ENCODE assay signal across 22 cellular contexts in the genomic region with DNA sequence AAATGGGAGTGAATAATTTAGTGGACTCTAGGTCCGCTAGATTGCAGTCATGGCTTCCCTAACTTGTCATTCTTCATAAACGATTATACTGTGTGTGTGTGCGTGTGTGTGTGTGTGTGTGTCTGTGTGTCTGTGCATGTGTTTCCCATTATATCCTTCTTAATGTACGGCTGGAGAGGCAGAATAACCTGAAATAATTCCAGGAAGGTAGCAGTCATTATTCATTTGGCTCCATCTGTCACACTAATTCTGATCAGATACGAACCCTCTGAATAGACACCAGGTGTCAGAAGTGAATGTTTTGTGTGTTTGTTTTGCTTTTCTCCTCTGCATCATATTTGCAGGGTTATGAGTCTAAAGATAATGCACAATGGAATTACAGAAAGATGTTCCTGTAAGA.
DNase-seq lines count a peak whose midpoint lies in the region; FAIRE-seq and TF ChIP-seq lines count a peak whose summit lies in the region.
"Had no signal": no experiment of that assay in that cellular context is flagged by ENCODE, and none has a peak within 500 bp of the region (broad histone marks: within the 10 kb centered on the region; RNA-seq: fewer than 3 reads in every experiment).

No MANE protein-coding gene starts in this region.

- no peak overlapping the region for H2BK5ac ChIP-seq in H9 (ENCODE audit: insufficient read length, low read length)

- H3K9me2 ChIP-seq in SK-N-SH = no peaks in the 10 kb centered on the region

- no peaks in the 10 kb centered on the region for H3K27me3 Mint-ChIP-seq in H9 (ENCODE audit: low read depth)
- H3K27me3 Mint-ChIP-seq: CD4-positive, alpha-beta memory T cell had no signal

- H3K27me3 ChIP-seq in SK-N-SH (ENCODE audit: insufficient read depth) = no peaks in the 10 kb centered on the region
- no peaks in the 10 kb centered on the region for H3K27me3 ChIP-seq in H9 (ENCODE audit: insufficient read depth, low read length)
- no peaks in the 10 kb centered on the region for H3K27me3 ChIP-seq in right atrium auricular region

- H4K20me1 ChIP-seq in SK-N-SH (ENCODE audit: insufficient read depth) (no peaks in the 10 kb centered on the region), H9 (ENCODE audit: control insufficient read depth, insufficient read depth, insufficient read length) (no peaks in the 10 kb centered on the region)

- no peak overlapping the region for H2BK15ac ChIP-seq in H9 (ENCODE audit: low read depth, low read length)

- H3K4me1 ChIP-seq in SK-N-SH (ENCODE audit: control insufficient read depth in 1 of 2, insufficient read depth in 2 of 2, low read depth in 1 of 2, low read length in 1 of 2) = peaks cover 0 to 11% of the 10 kb centered on the region in 2 experiments; a peak in 2 of 4 replicates
- H3K4me1 ChIP-seq in H9 (ENCODE audit: insufficient read depth, low read length) = no peaks in the 10 kb centered on the region
- no peaks in the 10 kb centered on the region for H3K4me1 ChIP-seq in right atrium auricular region
- H3K4me1 ChIP-seq: A549 had no signal

- H3K18ac ChIP-seq in H9 (ENCODE audit: insufficient read length, low read depth, low read length) = no peak overlapping the region

- no peak overlapping the region for H3K4me3 ChIP-seq in SK-N-SH (ENCODE audit: low read depth in 2 of 2, low read length in 1 of 2)
- H3K4me3 ChIP-seq in right atrium auricular region = no peak overlapping the region
- H3K4me3 ChIP-seq: A549 had no signal

- no peak overlapping the region for H2AK5ac ChIP-seq in H9 (ENCODE audit: insufficient read length, low read length)

- H3K4me2 ChIP-seq in SK-N-SH = no peak overlapping the region
- H3K4me2 ChIP-seq in H9 (ENCODE audit: insufficient read depth, insufficient read length, low read length) = no peak overlapping the region
- H3K4me2 ChIP-seq: A549 had no signal

- no peak overlapping the region for H2BK120ac ChIP-seq in H9 (ENCODE audit: low read depth, low read length, poor library complexity, severe bottlenecking)

- H3K9ac ChIP-seq in SK-N-SH (no peak overlapping the region), H9 (ENCODE audit: extremely low read depth, insufficient read length, low read length) (no peak overlapping the region)

- H3K27ac ChIP-seq in SK-N-SH (ENCODE audit: low read depth in 2 of 2, low read length in 1 of 2) (peak overlapping the region in 1 of 2 experiments; percentile 95; a peak in 2 of 4 replicates), H9 (ENCODE audit: insufficient read length, low read depth, low read length) (no peak overlapping the region), right atrium auricular region (no peak overlapping the region)
- H3K27ac ChIP-seq: A549 had no signal

- no peak overlapping the region for H3K14ac ChIP-seq in H9 (ENCODE audit: insufficient read depth, low read length)

- no peaks in the 10 kb centered on the region; a peak in 1 of 5 replicates for H3K9me3 Mint-ChIP-seq in H9

- no peak for TF ChIP-seq RAD21 in SK-N-SH (IDR thresholded peaks at IDR 0.05; ENCODE audit: low read length)

- no peak overlapping the region for H2AFZ ChIP-seq in SK-N-SH (ENCODE audit: low read depth)
- H2AFZ ChIP-seq in H9 (ENCODE audit: low read length) = no peak overlapping the region

- H3F3A ChIP-seq in SK-N-SH (replicated peaks; ENCODE audit: insufficient read depth) = no peaks in the 10 kb centered on the region

- TF ChIP-seq EP300 in SK-N-SH (IDR thresholded peaks at IDR 0.05; ENCODE audit: borderline replicate concordance in 1 of 2, low read depth in 1 of 2, low read length in 1 of 2) = peak in 1 of 2 experiments; percentile 95; a peak in 2 of 4 replicates

- WGBS in SK-N-SH (ENCODE audit: low lambda C conversion rate) = 6% methylated on average over 5 of the region's 5 CpGs
- whole genome bisulfite sequencing in H9 (ENCODE audit: extremely low coverage, insufficient read length, low lambda C conversion rate) = no CpG with 5 or more reads among the region's 5 CpGs

- no peak overlapping the region for H3K23ac ChIP-seq in H9 (ENCODE audit: insufficient read length, low read depth, low read length)

- H3K4ac ChIP-seq in H9 (ENCODE audit: low read depth, low read length) = no peak overlapping the region

- CTCF ChIA-PET in SK-N-SH (lab: Yijun Ruan, JAX) = no interaction called here

- H3T11ph ChIP-seq in H9 (ENCODE audit: low read length) = no peak overlapping the region

- H3K23me2 ChIP-seq in H9 (ENCODE audit: insufficient read length, low read depth, low read length, poor library complexity, severe bottlenecking) = no peaks in the 10 kb centered on the region

- H3K56ac ChIP-seq in H9 (ENCODE audit: insufficient read length, low read depth, low read length) = no peak overlapping the region

- no peaks in the 10 kb centered on the region for H3K79me1 ChIP-seq in H9 (ENCODE audit: insufficient read depth, low read depth, low read length, poor library complexity, severe bottlenecking)

- H2BK12ac ChIP-seq in H9 (ENCODE audit: insufficient read length, low read depth, low read length) = no peak overlapping the region

- POLR2A ChIA-PET in SK-N-SH (lab: Yijun Ruan, JAX) = no interaction called here

- H3K79me2 ChIP-seq in SK-N-SH (ENCODE audit: insufficient read depth) (no peaks in the 10 kb centered on the region), H9 (ENCODE audit: insufficient read depth, low read length) (no peaks in the 10 kb centered on the region)

- no peak overlapping the region for H4K8ac ChIP-seq in H9 (replicated peaks; ENCODE audit: insufficient read length, low read depth, low read length)

- H3K4me1 Mint-ChIP-seq in H9 = peaks cover 3 to 4% of the 10 kb centered on the region in 2 experiments; a peak in 1 of 4 replicates
- H3K4me1 Mint-ChIP-seq: CD4-positive, alpha-beta memory T cell had no signal

- H3K36me3 ChIP-seq in SK-N-SH (replicated peaks in 1 of 2; ENCODE audit: control insufficient read depth in 1 of 2, insufficient read depth in 2 of 2, low read length in 1 of 2) (no peaks in the 10 kb centered on the region), right atrium auricular region (no peaks in the 10 kb centered on the region)

- FAIRE-seq in HTR-8/SVneo (lab: Jason Lieb, UNC) = peak; percentile 69
- FAIRE-seq: A549, GM12891, GM18507, H1 had no signal

- H4K91ac ChIP-seq in H9 (ENCODE audit: insufficient read length, low read depth, low read length) = no peak overlapping the region

- no peaks in the 10 kb centered on the region for H3K36me3 Mint-ChIP-seq in H9 (ENCODE audit: insufficient read depth in 1 of 3, low read depth in 3 of 3)
- H3K36me3 Mint-ChIP-seq: CD4-positive, alpha-beta memory T cell had no signal

- H2BK20ac ChIP-seq in H9 (ENCODE audit: low read depth, low read length, poor library complexity, severe bottlenecking) = no peak overlapping the region

- H3K27ac Mint-ChIP-seq in H9 = no peak overlapping the region
- H3K27ac Mint-ChIP-seq: CD4-positive, alpha-beta memory T cell had no signal

- no peak overlapping the region for H3K4me3 Mint-ChIP-seq in H9
- H3K4me3 Mint-ChIP-seq: CD4-positive, alpha-beta memory T cell had no signal

- no peak for TF ChIP-seq CTCF in SK-N-SH (IDR thresholded peaks at IDR 0.05)
- TF ChIP-seq CTCF in H9 (conservative IDR thresholded peaks at IDR 0.05) = no peak
- no peak for TF ChIP-seq CTCF in right atrium auricular region (IDR thresholded peaks at IDR 0.05)

- H3K9me3 ChIP-seq in SK-N-SH (no peaks in the 10 kb centered on the region), H9 (ENCODE audit: control insufficient read depth, low read depth, low read length) (no peaks in the 10 kb centered on the region), right atrium auricular region (no peaks in the 10 kb centered on the region)
- H3K9me3 ChIP-seq: A549 had no signal

- DNase-seq in NCI-H2171 treated with DMSO at 0.1 percent for 48 hours (lab: John Stamatoyannopoulos, UW) (peak; percentile 37), NCI-H2171 (lab: John Stamatoyannopoulos, UW) (no peak), HTR-8/SVneo (ENCODE audit: insufficient read length, low spot score) (no peak), NCI-H82 (lab: John Stamatoyannopoulos, UW) (peak; percentile 60), SK-N-SH (peak; percentile 13), H9 (no peak), right atrium auricular region (ENCODE audit: low spot score) (no peak)
- DNase-seq in stimulated activated CD4-positive, alpha-beta T cell treated with anti-CD3 and anti-CD28 coated beads, Interleukin-4, amount 100 ng/mL, for 4 hours = no peak
- DNase-seq: 8988T; ACHN; AML-193; C1 segment of cervical spinal cord; CD4-positive, alpha-beta memory T cell; COR-L47; DMS53; DMS79 treated with DMSO at 0.1 percent for 48 hours; GF-D8; H7 had no signal

- H4K5ac ChIP-seq in H9 (ENCODE audit: insufficient read length, low read depth, low read length) = no peak overlapping the region

TF ChIP-seq in SK-N-SH, 30 proteins besides CTCF, POLR2A, EP300 and RAD21:
- TF ChIP-seq TCF12 (IDR thresholded peaks at IDR 0.05) (peak; percentile 16; the same call in 1 of the 2 replicates), EZH2phosphoT487 (IDR thresholded peaks at IDR 0.05; ENCODE audit: borderline replicate concordance, low read depth) (no peak), GATA2 (CRISPR knock-in tag; IDR thresholded peaks at IDR 0.05) (peak; percentile 78), MEF2A (IDR thresholded peaks at IDR 0.05; ENCODE audit: borderline replicate concordance, low read depth) (no peak), FOXJ3 (CRISPR knock-in tag; IDR thresholded peaks at IDR 0.05) (0 out of 2 replicates have a peak, but pooled peaks have one; percentile 48), RCOR1 (IDR thresholded peaks at IDR 0.05; ENCODE audit: low read length) (peak; percentile 84; the same call in 1 of the 2 replicates)
TF ChIP-seq in SK-N-SH: peak in this region for 4.

Comparison
In these comparisons a context has a peak if more than half of its experiments do, and no peak if none do; other contexts are left out.
1. DNase-seq: peak in NCI-H2171 treated with DMSO at 0.1 percent for 48 hours (single experiment), NCI-H82 (single experiment) and SK-N-SH (single experiment); none in NCI-H2171 (single experiment), HTR-8/SVneo (single experiment), H9 (single experiment), right atrium auricular region (single experiment) and stimulated activated CD4-positive, alpha-beta T cell treated with anti-CD3 and anti-CD28 coated beads, Interleukin-4, amount 100 ng/mL, for 4 hours (0 of 2).